ENCODE assay signal across 1 cellular context in the genomic region with DNA sequence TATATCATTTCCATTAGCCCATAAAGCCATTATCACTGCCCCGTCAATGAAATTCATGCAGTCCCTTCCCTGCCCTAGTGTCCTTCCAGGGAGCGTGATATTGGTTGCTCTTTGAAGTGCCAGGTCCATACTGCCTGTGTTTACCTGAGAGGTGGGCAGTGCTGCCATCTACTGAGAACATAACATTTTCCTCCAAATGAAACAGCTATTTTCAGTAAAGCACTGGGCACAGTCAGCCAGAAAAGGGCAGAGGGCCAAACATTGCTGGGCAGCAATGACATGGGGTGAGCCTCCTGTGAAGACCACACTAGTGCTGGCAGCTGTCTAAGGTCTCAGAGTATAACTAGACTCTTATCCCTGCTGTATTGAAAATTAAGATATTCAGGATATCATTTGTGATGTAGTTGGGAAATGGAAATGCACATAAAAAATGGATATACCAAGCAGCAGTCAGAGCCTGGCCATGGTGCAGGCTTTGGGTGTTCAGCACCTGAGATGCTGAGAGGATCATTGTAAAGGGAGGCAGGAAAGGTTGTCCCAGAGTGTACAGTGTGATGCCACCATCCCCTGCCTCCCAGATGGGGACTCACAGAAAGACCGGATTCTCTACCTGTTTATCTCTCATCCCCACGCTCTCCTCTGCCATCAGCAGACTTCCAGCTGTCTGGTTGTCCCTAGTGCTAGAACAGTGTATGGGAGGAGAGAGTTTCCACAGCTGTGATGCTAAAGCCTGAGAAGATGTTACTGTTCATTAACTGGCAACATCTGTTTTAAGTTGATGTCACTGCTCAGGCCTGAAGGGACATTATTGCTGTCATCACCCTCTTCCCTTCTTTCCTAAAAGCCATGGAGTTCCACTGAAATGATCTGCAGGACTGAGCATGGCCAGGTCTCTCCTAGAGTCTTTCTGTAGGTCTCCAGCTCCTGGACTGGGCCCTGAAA.
TF ChIP-seq lines count a peak whose summit lies in the region.

No MANE protein-coding gene starts in this region.

TF ChIP-seq in HEK293, 187 proteins besides CTCF, POLR2A, EP300 and RAD21 (continued from another document):
- no peak for TF ChIP-seq ZNF404 (tag by site-specific recombination; IDR thresholded peaks at IDR 0.05)
- no peak for TF ChIP-seq ZNF830 (tag by site-specific recombination; IDR thresholded peaks at IDR 0.05; ENCODE audit: low read depth)
TF ChIP-seq in HEK293: peak in this region for 0.
